8 cellular contexts compared by ENCODE assay signal in the genomic region with DNA sequence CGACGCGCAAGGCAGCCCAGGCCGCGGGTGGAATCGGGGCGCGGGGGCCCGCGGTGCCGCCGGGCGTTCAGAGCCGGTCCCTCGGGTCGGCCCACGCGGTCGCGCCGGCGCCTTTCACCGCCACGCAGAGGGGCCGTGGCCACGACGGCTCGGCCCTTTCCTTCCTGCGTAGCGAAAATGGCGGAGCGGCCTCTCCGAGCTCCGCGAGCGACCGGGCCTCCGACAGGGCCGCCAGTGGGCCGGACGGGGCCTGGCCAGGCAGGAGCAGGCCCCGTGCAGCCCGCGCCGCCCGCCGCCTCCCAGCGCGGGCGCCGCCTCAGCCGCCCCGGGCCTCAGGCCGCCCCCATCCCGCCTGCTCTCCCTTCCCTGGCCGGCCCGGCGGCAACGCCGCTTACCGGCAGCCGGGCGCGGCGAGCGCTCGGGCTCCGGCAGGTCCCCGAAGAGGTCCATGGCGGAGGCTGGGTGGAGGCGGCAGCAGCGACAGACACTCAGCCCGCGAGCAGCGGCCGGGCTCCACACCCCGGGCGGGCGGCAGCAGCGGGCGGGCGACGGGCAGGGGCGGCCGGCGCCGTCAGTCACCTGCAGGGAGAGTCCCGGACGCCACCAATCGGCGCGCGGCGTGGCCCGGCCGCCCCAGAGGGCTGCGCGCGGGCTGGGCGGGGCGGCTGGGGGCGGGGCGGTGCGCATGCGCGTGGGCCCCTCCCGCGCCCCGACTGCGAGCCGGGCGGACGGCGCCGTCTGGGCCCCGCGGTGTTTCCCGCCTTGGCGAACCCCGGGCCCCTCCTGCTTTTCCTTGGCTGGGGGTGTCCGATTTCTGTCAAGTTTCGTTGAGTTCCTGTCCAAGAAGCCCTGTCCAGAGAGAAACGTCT.
DNase-seq lines count a peak whose midpoint lies in the region; TF ChIP-seq lines count a peak whose summit lies in the region.

A gene with protein sequence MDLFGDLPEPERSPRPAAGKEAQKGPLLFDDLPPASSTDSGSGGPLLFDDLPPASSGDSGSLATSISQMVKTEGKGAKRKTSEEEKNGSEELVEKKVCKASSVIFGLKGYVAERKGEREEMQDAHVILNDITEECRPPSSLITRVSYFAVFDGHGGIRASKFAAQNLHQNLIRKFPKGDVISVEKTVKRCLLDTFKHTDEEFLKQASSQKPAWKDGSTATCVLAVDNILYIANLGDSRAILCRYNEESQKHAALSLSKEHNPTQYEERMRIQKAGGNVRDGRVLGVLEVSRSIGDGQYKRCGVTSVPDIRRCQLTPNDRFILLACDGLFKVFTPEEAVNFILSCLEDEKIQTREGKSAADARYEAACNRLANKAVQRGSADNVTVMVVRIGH (minus strand): TSS at position 592 of the 869 bp plus-strand sequence. CDS start 142 bp downstream, at position 450.

- no peaks in the 10 kb centered on the region for H3K9me3 Mint-ChIP-seq in nephron
- no peaks in the 10 kb centered on the region for H3K9me3 Mint-ChIP-seq in stimulated activated naive CD8-positive, alpha-beta T cell treated with anti-CD3 and anti-CD28 coated beads, Interleukin-15, Interleukin-2, amounts not matched to agents 100 ng/mL and 50 ng/mL, for 24 hours

- peaks cover 27% of the 10 kb centered on the region for H3K4me1 Mint-ChIP-seq in nephron
- peaks cover 53% of the 10 kb centered on the region for H3K4me1 Mint-ChIP-seq in stimulated activated naive CD8-positive, alpha-beta T cell treated with anti-CD3 and anti-CD28 coated beads, Interleukin-15, Interleukin-2, amounts not matched to agents 100 ng/mL and 50 ng/mL, for 24 hours (ENCODE audit: low read depth)

- TF ChIP-seq CTCF in LNCaP clone FGC (IDR thresholded peaks at IDR 0.05; ENCODE audit: control insufficient read depth, extremely low read depth, insufficient read depth), result no peak
- no peak for TF ChIP-seq CTCF in fibroblast of pulmonary artery (IDR thresholded peaks at IDR 0.05; ENCODE audit: low read length, missing control alignments)
- no peak for TF ChIP-seq CTCF in nephron (IDR thresholded peaks at IDR 0.05; ENCODE audit: unreplicated experiment in 3 of 3)

- peak; percentile 85 for DNase-seq in EL
- DNase-seq in GOT3 (lab: John Stamatoyannopoulos, UW), result peak; percentile 46
- peak; percentile 15 for DNase-seq in LNCaP clone FGC (ENCODE audit: low read depth)
- peak; percentile 79 to 84 for DNase-seq in SHP77 (lab: John Stamatoyannopoulos, UW)
- DNase-seq in activated T-helper 9 cell treated with anti-CD3 and anti-CD28 coated beads, Interleukin-2, amount 50 U/mL, for 16 hours (ENCODE audit: low read depth), result peak; percentile 89
- DNase-seq in fibroblast of pulmonary artery (ENCODE audit: low read depth), result peak; percentile 78

- peaks cover 4% of the 10 kb centered on the region for H3K36me3 Mint-ChIP-seq in nephron (ENCODE audit: low read depth)
- peaks cover 28% of the 10 kb centered on the region for H3K36me3 Mint-ChIP-seq in stimulated activated naive CD8-positive, alpha-beta T cell treated with anti-CD3 and anti-CD28 coated beads, Interleukin-15, Interleukin-2, amounts not matched to agents 100 ng/mL and 50 ng/mL, for 24 hours (ENCODE audit: low read depth)

- H3K27me3 Mint-ChIP-seq in nephron (ENCODE audit: low read depth), result no peaks in the 10 kb centered on the region
- peaks cover 4% of the 10 kb centered on the region for H3K27me3 Mint-ChIP-seq in stimulated activated naive CD8-positive, alpha-beta T cell treated with anti-CD3 and anti-CD28 coated beads, Interleukin-15, Interleukin-2, amounts not matched to agents 100 ng/mL and 50 ng/mL, for 24 hours

- H3K4me3 Mint-ChIP-seq in nephron, result peak within 1 kb of the TSS; percentile 89 to 97 (median 96)
- peak within 1 kb of the TSS; percentile 93 for H3K4me3 Mint-ChIP-seq in stimulated activated naive CD8-positive, alpha-beta T cell treated with anti-CD3 and anti-CD28 coated beads, Interleukin-15, Interleukin-2, amounts not matched to agents 100 ng/mL and 50 ng/mL, for 24 hours

- peak within 1 kb of the TSS; percentile 90 to 97 (median 92) for H3K27ac Mint-ChIP-seq in nephron
- H3K27ac Mint-ChIP-seq in stimulated activated naive CD8-positive, alpha-beta T cell treated with anti-CD3 and anti-CD28 coated beads, Interleukin-15, Interleukin-2, amounts not matched to agents 100 ng/mL and 50 ng/mL, for 24 hours, result peak within 1 kb of the TSS; percentile 91

- peak within 1 kb of the TSS; percentile 70 for H3K4me3 ChIP-seq in LNCaP clone FGC (ENCODE audit: low read depth, low read length)
- peak within 1 kb of the TSS; percentile 77 for H3K4me3 ChIP-seq in fibroblast of pulmonary artery (replicated peaks; ENCODE audit: low read depth, low read length)

Comparison
In these comparisons a context has a peak if more than half of its experiments do, and no peak if none do; other contexts are left out.
1. Peak in every context shown above with its lines: DNase-seq and H3K4me3 ChIP-seq.
2. DNase-seq: peak in every context shown above with its lines; median percentile 89 in activated T-helper 9 cell treated with anti-CD3 and anti-CD28 coated beads, Interleukin-2, amount 50 U/mL, for 16 hours; 85 in EL; 82 in SHP77; 78 in fibroblast of pulmonary artery; 46 in GOT3; 15 in LNCaP clone FGC.